8 cellular contexts compared by ENCODE assay signal in the genomic region with DNA sequence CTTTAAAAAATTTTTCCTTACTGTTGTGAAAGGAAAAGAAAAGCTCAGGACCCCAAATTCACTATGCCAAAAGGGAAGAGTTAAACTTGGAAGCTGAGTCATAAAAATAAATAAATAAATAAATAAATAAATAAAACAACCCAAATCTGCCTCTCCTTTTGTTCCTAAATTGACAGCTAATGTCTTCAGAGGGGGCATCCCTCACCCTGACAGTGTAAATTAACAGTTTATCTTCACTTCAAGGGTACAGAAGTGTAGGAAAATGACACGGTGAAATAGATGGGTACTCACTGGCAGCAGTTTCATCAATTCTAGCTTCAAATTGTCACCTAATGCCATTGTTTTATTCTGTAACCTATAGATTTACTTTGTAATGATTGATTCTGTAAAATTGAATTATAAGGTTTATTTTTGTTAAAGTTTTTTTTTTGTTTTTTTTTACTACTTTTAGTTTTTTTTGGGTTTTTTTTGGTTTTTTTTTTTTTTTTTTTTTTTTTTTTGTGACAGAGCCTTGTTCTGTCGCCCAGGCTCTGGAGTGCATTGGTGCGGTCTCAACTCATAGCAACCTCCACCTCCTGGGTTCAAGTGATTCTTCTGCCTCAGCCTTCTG. TPM values are rescaled to one million over a fixed set of nuclear protein-coding genes. Genes with fewer than 3 reads are reported as not detected.
A peak's percentile ranks its signal among the peaks of the same experiment; 100 is the strongest.
DNase-seq lines count a peak whose midpoint lies in the region; ATAC-seq, FAIRE-seq and TF ChIP-seq lines count a peak whose summit lies in the region.

No MANE protein-coding gene starts in this region.

- no peaks in the 10 kb centered on the region for H3K4me1 ChIP-seq in mesenchymal stem cell (ENCODE audit: control insufficient read depth, insufficient read depth, low read depth, low read length)
- peaks cover 1% of the 10 kb centered on the region for H3K4me1 ChIP-seq in ovary (ENCODE audit: insufficient read depth)
- H3K4me1 ChIP-seq in small intestine (ENCODE audit: control insufficient read depth in 2 of 2, insufficient read depth in 1 of 2, low read depth in 1 of 2, low read length in 1 of 2), result no peaks in the 10 kb centered on the region

- H2AK5ac ChIP-seq in mesenchymal stem cell (ENCODE audit: low read length, severe bottlenecking), result no peak overlapping the region

- H2BK15ac ChIP-seq in mesenchymal stem cell (ENCODE audit: low read depth, poor library complexity, severe bottlenecking), result no peak overlapping the region

- no peak overlapping the region for H2BK12ac ChIP-seq in mesenchymal stem cell (ENCODE audit: low read length in 2 of 2)

- H3K4ac ChIP-seq in mesenchymal stem cell (ENCODE audit: low read depth in 1 of 2, low read length in 2 of 2), result no peak overlapping the region

- no peak overlapping the region for H4K91ac ChIP-seq in mesenchymal stem cell (ENCODE audit: low read length)

- H3K9me3 Mint-ChIP-seq in activated naive CD4-positive, alpha-beta T cell treated with anti-CD3 and anti-CD28 coated beads, Interleukin-2, amount 50 U/mL, for 72 hours, result no peaks in the 10 kb centered on the region

- no peak overlapping the region for H4K8ac ChIP-seq in mesenchymal stem cell (ENCODE audit: low read length)

- no peak overlapping the region for H3K27ac ChIP-seq in mesenchymal stem cell (ENCODE audit: low read length, poor library complexity, severe bottlenecking)
- peak overlapping the region in 1 of 2 donors; percentile 31 for H3K27ac ChIP-seq in ovary
- peak overlapping the region in 1 of 2 donors; percentile 26 for H3K27ac ChIP-seq in small intestine (ENCODE audit: low read depth in 1 of 2, low read length in 1 of 2)

- H3K79me1 ChIP-seq in mesenchymal stem cell (replicated peaks; ENCODE audit: low read length, poor library complexity, severe bottlenecking), result no peaks in the 10 kb centered on the region

- H3K9ac ChIP-seq in mesenchymal stem cell (ENCODE audit: low read length), result peak overlapping the region; percentile 98

- intact Hi-C loops in ovary (cut with DNase I), result no loop called here

- DNase-seq in HFF-Myc (ENCODE audit: extremely low read depth, low read depth), result no peak
- DNase-seq in activated naive CD4-positive, alpha-beta T cell treated with anti-CD3 and anti-CD28 coated beads, Interleukin-2, amount 50 U/mL, for 72 hours (ENCODE audit: low spot score in 2 of 2), result no peak
- DNase-seq in mesenchymal stem cell, result peak; percentile 32
- no peak for DNase-seq in ovary
- no peak for DNase-seq in activated effector memory CD4-positive, alpha-beta T cell treated with anti-CD3 and anti-CD28 coated beads, Interleukin-2, amount 50 U/mL, for 16 hours
- DNase-seq in small intestine, result no peak

- WGBS in mesenchymal stem cell, result 63% methylated on average over 2 of the region's 3 CpGs
- WGBS in ovary, 3 donors, result 84 to 89% (median 86%) methylated on average over 3 of the region's 3 CpGs
- 76 to 85% (median 84%) methylated on average over 3 of the region's 3 CpGs for WGBS in small intestine, 3 donors

- no peak for ATAC-seq in activated naive CD4-positive, alpha-beta T cell treated with anti-CD3 and anti-CD28 coated beads, Interleukin-2, amount 50 U/mL, for 72 hours
- ATAC-seq in GM21717 (IDR thresholded peaks at IDR 0.05; ENCODE audit: unreplicated experiment), result no peak

- H3K27ac Mint-ChIP-seq in activated naive CD4-positive, alpha-beta T cell treated with anti-CD3 and anti-CD28 coated beads, Interleukin-2, amount 50 U/mL, for 72 hours, result peak overlapping the region; percentile 94 to 95

- H3K36me3 ChIP-seq in mesenchymal stem cell (ENCODE audit: control insufficient read depth in 1 of 2, insufficient read depth in 2 of 2, low read depth in 1 of 2, low read length in 2 of 2) (no peaks in the 10 kb centered on the region), ovary (no peaks in the 10 kb centered on the region), small intestine (ENCODE audit: control insufficient read depth in 2 of 2, insufficient read depth in 2 of 2, low read length in 2 of 2) (no peaks in the 10 kb centered on the region)

- TF ChIP-seq EP300 in ovary (IDR thresholded peaks at IDR 0.05), result no peak

- no peak overlapping the region for H3K23ac ChIP-seq in mesenchymal stem cell (ENCODE audit: low read length in 2 of 2)

- peak; percentile 77 for FAIRE-seq in A204.1 (lab: Jason Lieb, UNC)
- no peak for FAIRE-seq in small intestine (lab: Jason Lieb, UNC)

- no peak overlapping the region for H2BK5ac ChIP-seq in mesenchymal stem cell (ENCODE audit: low read depth, low read length, poor library complexity, severe bottlenecking)

- H3K4me3 ChIP-seq in HFF-Myc (replicated peaks; ENCODE audit: low read depth, low read length) (peak overlapping the region; percentile 43; the same call in 1 of the 2 replicates), mesenchymal stem cell (ENCODE audit: insufficient read depth in 1 of 2, low read depth in 1 of 2, low read length in 2 of 2) (peak overlapping the region in 1 of 2 experiments; percentile 87), ovary (no peak overlapping the region), small intestine (ENCODE audit: low read depth in 1 of 2, low read length in 2 of 2) (no peak overlapping the region)

- TF ChIP-seq POLR2A in ovary (IDR thresholded peaks at IDR 0.05), result no peak

- H3K27me3 ChIP-seq in mesenchymal stem cell (ENCODE audit: control insufficient read depth in 1 of 2, insufficient read depth in 1 of 2, low read length in 2 of 2) (no peaks in the 10 kb centered on the region), ovary (no peaks in the 10 kb centered on the region), small intestine (ENCODE audit: control insufficient read depth in 2 of 2, insufficient read depth in 2 of 2, low read length in 2 of 2) (no peaks in the 10 kb centered on the region)

- TF ChIP-seq CTCF in HFF-Myc (IDR thresholded peaks at IDR 0.05; ENCODE audit: low read depth, low read length, missing control alignments), result no peak
- no peak for TF ChIP-seq CTCF in ovary (IDR thresholded peaks at IDR 0.05)

- H3K4me2 ChIP-seq in mesenchymal stem cell (ENCODE audit: low read length, poor library complexity, severe bottlenecking), result no peak overlapping the region

- H3K14ac ChIP-seq in mesenchymal stem cell (ENCODE audit: low read length in 2 of 2), result no peak overlapping the region

- H2AFZ ChIP-seq in mesenchymal stem cell (ENCODE audit: low read depth, low read length), result no peak overlapping the region

- H2BK120ac ChIP-seq in mesenchymal stem cell (ENCODE audit: low read depth, low read length), result no peak overlapping the region

- H3K36me3 Mint-ChIP-seq in activated naive CD4-positive, alpha-beta T cell treated with anti-CD3 and anti-CD28 coated beads, Interleukin-2, amount 50 U/mL, for 72 hours, result no peaks in the 10 kb centered on the region

- H3K18ac ChIP-seq in mesenchymal stem cell (ENCODE audit: low read depth in 1 of 2, low read length in 2 of 2), result no peak overlapping the region

- H3K9me3 ChIP-seq in mesenchymal stem cell (ENCODE audit: control insufficient read depth, low read length), result no peaks in the 10 kb centered on the region
- no peaks in the 10 kb centered on the region for H3K9me3 ChIP-seq in ovary
- H3K9me3 ChIP-seq in small intestine (ENCODE audit: control insufficient read depth, low read depth), result no peaks in the 10 kb centered on the region

RNA-seq across cellular contexts. Expression of gene ANXA1, which starts 18.5 kb away (rescaled TPM):
- total RNA-seq in activated naive CD4-positive, alpha-beta T cell treated with anti-CD3 and anti-CD28 coated beads, Interleukin-2, amount 50 U/mL, for 72 hours, result 10 to 100 TPM; 13.9 to 63.1 TPM
- 429 TPM for polyA plus RNA-seq in mesenchymal stem cell (2013, experiment 1 of 2)
- 429 TPM for polyA plus RNA-seq in mesenchymal stem cell (2013, experiment 2 of 2)
- 100 to 1,000 TPM in 3 of 7 donors, 10 to 100 TPM in 4; 67.5 to 472 (median 93.5) TPM for total RNA-seq in ovary
- 100 to 1,000 TPM; 118 to 141 TPM for polyA plus RNA-seq in ovary
- polyA plus RNA-seq in small intestine, result 10 to 100 TPM; 19.0 to 84.1 (median 56.7) TPM
